ENCODE assay signal across 1 cellular context in the genomic region with DNA sequence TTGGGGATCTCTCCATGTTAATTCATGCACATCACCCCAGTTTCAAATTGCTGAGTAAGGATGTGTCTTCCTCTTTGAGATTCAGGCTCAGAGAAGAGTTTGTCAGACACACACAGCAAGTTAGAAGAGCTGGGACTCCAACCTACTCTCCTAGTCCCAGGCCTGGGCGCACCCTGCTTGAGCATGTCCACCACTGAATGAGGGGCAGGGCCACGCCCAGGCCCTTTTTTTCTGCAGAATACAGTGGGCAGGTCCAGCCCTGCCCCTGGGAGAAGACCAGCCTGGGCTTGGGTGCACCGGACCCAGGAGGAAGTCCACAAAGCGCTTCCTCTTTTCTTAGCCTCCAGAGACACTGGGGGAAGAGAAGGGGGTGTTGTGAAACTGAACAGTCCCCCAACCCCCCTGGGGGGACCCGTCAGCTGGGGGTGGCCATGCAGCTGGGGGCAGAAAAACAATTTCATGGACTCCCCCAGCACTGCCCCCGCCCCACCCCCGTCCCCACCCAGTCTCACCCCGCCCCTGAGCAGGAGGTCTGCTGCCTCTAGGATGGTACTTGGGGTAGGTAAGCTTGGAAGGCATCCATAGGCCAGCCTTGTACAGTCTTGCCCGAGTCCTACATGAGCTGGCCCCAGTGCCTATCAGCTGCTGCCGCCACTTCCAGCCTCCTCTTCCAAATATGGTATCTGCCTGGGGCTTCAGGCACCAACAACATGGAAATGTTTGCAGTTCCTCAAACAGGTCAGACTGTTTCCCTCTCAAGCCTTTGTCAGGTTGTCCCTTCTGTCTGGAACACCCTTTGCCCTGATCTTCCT.
TF ChIP-seq lines count a peak whose summit lies in the region.

No MANE protein-coding gene starts in this region.

TF ChIP-seq in HEK293, 187 proteins besides CTCF, POLR2A, EP300 and RAD21 (continued from another document):
- TF ChIP-seq PRDM10 (tag by site-specific recombination; IDR thresholded peaks at IDR 0.05) (peak; percentile 42; the same call in 1 of the 2 replicates), MZF1 (tag by site-specific recombination; IDR thresholded peaks at IDR 0.05; ENCODE audit: borderline replicate concordance) (no peak), ZNF664 (tag by site-specific recombination; IDR thresholded peaks at IDR 0.05) (no peak)
